Comparison of ENCODE assay signal across 10 cellular contexts in genomic region chr1:71104417-71104816, GRCh38. TPM values are rescaled to one million over a fixed set of nuclear protein-coding genes. Genes with fewer than 3 reads are reported as not detected.
"Had no signal": no experiment of that assay in that cellular context is flagged by ENCODE, and none has a peak within 500 bp of the region (broad histone marks: within the 10 kb centered on the region; RNA-seq: fewer than 3 reads in every experiment).

No MANE protein-coding gene starts in this region.

- H3K27ac ChIP-seq: GM23248, HL-60 had no signal

- H2AFZ ChIP-seq: GM23248 had no signal

- H3K9me3 ChIP-seq: HAP-1 had no signal

- H3K4me3 ChIP-seq: GM23248, HAP-1 had no signal

- H3K9ac ChIP-seq: GM23248 had no signal

- DNase-seq: GM23248, GOT3, H7, HFFc6, KBM-7 had no signal

- H3K4me1 ChIP-seq: HAP-1 had no signal

- H3K36me3 ChIP-seq: HAP-1 had no signal

RNA-seq across cellular contexts. Expression of gene PTGER3, which starts 56.8 kb away (rescaled TPM):
- total RNA-seq: HepG2, HT1080 had no signal
- polyA plus RNA-seq: IgD-negative memory B cell had no signal
